18 cellular contexts compared by ENCODE assay signal in genomic region chr16:29922986-29923501, GRCh38. TPM values are rescaled to one million over a fixed set of nuclear protein-coding genes. Genes with fewer than 3 reads are reported as not detected.
DNase-seq lines count a peak whose midpoint lies in the region; ATAC-seq and TF ChIP-seq lines count a peak whose summit lies in the region.
"Had no signal": no experiment of that assay in that cellular context is flagged by ENCODE, and none has a peak within 500 bp of the region (broad histone marks: within the 10 kb centered on the region; RNA-seq: fewer than 3 reads in every experiment).

No MANE protein-coding gene starts in this region.

- H3K9ac ChIP-seq in neuronal stem cell (ENCODE audit: low read depth, low read length, poor library complexity) (no peak overlapping the region), colonic mucosa (ENCODE audit: low read depth in 2 of 2, low read length in 2 of 2) (peak overlapping the region in 1 of 2 donors; percentile 12)

- CTCF ChIA-PET in activated CD8-positive, alpha-beta memory T cell treated with anti-CD3 and anti-CD28 coated beads, Interleukin-2, amount 10 ng/mL, durations not matched to agents 7 days and 5 days (lab: Charles Lee): interaction anchor here (1.1 kb wide), 1 partner anchor 59 kb away, joined by 3 read pairs; no protein-coding TSS in a partner anchor

- peaks cover 42% of the 10 kb centered on the region for H3K36me3 Mint-ChIP-seq in stimulated activated naive CD8-positive, alpha-beta T cell treated with anti-CD3 and anti-CD28 coated beads, Interleukin-15, Interleukin-2, amounts not matched to agents 100 ng/mL and 50 ng/mL, for 24 hours (ENCODE audit: low read depth)
- H3K36me3 Mint-ChIP-seq in central memory CD8-positive, alpha-beta T cell (ENCODE audit: insufficient read depth): peaks cover 20% of the 10 kb centered on the region
- peaks cover 19% of the 10 kb centered on the region for H3K36me3 Mint-ChIP-seq in activated CD8-positive, alpha-beta memory T cell treated with anti-CD3 and anti-CD28 coated beads, Interleukin-2, amount 10 ng/mL, durations not matched to agents 7 days and 5 days

- ATAC-seq in stimulated activated naive CD8-positive, alpha-beta T cell treated with anti-CD3 and anti-CD28 coated beads, Interleukin-15, amount 100 ng/mL, for 72 hours: no peak
- no peak for ATAC-seq in central memory CD8-positive, alpha-beta T cell (replicated peaks; ENCODE audit: extremely low read depth, poor library complexity, severe bottlenecking)
- no peak for ATAC-seq in activated CD8-positive, alpha-beta memory T cell treated with anti-CD3 and anti-CD28 coated beads, Interleukin-2, amount 10 ng/mL, durations not matched to agents 7 days and 5 days
- ATAC-seq: A549, Right ventricle myocardium inferior had no signal

- no peak overlapping the region for H3K18ac ChIP-seq in neuronal stem cell (ENCODE audit: low read length)

- intact Hi-C loops in colonic mucosa (cut with DNase I): no loop called here

- H3K4me2 ChIP-seq in neuronal stem cell (ENCODE audit: insufficient read depth, low read length, poor library complexity, severe bottlenecking): no peak overlapping the region
- H3K4me2 ChIP-seq: A549 had no signal

- DNase-seq in stimulated activated naive CD8-positive, alpha-beta T cell treated with anti-CD3 and anti-CD28 coated beads, Interleukin-15, amount 100 ng/mL, for 72 hours: no peak
- DNase-seq in central memory CD8-positive, alpha-beta T cell (ENCODE audit: low spot score in 2 of 2): no peak
- DNase-seq in neuronal stem cell (ENCODE audit: low spot score) (no peak), colonic mucosa (no peak), SIG-M5 (lab: John Stamatoyannopoulos, UW) (no peak)
- DNase-seq in activated CD8-positive, alpha-beta memory T cell treated with anti-CD3 and anti-CD28 coated beads, Interleukin-2, amount 10 ng/mL, durations not matched to agents 7 days and 5 days: no peak
- DNase-seq: BE2C, DMS153, GOT3, MM.1S, NCI-H1048, NCI-H1417 treated with DMSO at 0.1 percent for 48 hours, NCI-H187, NCI-H446 treated with DMSO at 0.1 percent for 48 hours, NCI-H526 treated with DMSO at 0.1 percent for 48 hours had no signal

- no peak overlapping the region for H3K14ac ChIP-seq in neuronal stem cell (ENCODE audit: low read length)

- no CpG with 5 or more reads among the region's 12 CpGs for WGBS in neuronal stem cell (ENCODE audit: extremely low coverage in 2 of 2, insufficient read length in 2 of 2, insufficient replicate concordance in 1 of 2), 2 donors

- H3K9me3 Mint-ChIP-seq in stimulated activated naive CD8-positive, alpha-beta T cell treated with anti-CD3 and anti-CD28 coated beads, Interleukin-15, Interleukin-2, amounts not matched to agents 100 ng/mL and 50 ng/mL, for 24 hours: no peaks in the 10 kb centered on the region
- no peaks in the 10 kb centered on the region for H3K9me3 Mint-ChIP-seq in stimulated activated naive CD8-positive, alpha-beta T cell treated with anti-CD3 and anti-CD28 coated beads, Interleukin-15, amount 100 ng/mL, for 72 hours
- H3K9me3 Mint-ChIP-seq in central memory CD8-positive, alpha-beta T cell: no peaks in the 10 kb centered on the region
- no peaks in the 10 kb centered on the region for H3K9me3 Mint-ChIP-seq in activated CD8-positive, alpha-beta memory T cell treated with anti-CD3 and anti-CD28 coated beads, Interleukin-2, amount 10 ng/mL, durations not matched to agents 7 days and 5 days (ENCODE audit: low read depth)

- no peak overlapping the region for H3K4me3 Mint-ChIP-seq in stimulated activated naive CD8-positive, alpha-beta T cell treated with anti-CD3 and anti-CD28 coated beads, Interleukin-15, Interleukin-2, amounts not matched to agents 100 ng/mL and 50 ng/mL, for 24 hours
- no peak overlapping the region for H3K4me3 Mint-ChIP-seq in stimulated activated naive CD8-positive, alpha-beta T cell treated with anti-CD3 and anti-CD28 coated beads, Interleukin-15, amount 100 ng/mL, for 72 hours
- no peak overlapping the region for H3K4me3 Mint-ChIP-seq in central memory CD8-positive, alpha-beta T cell
- H3K4me3 Mint-ChIP-seq in activated CD8-positive, alpha-beta memory T cell treated with anti-CD3 and anti-CD28 coated beads, Interleukin-2, amount 10 ng/mL, durations not matched to agents 7 days and 5 days: no peak overlapping the region

- H3K4ac ChIP-seq in neuronal stem cell (ENCODE audit: low read length): no peak overlapping the region

- TF ChIP-seq CTCF in colonic mucosa (IDR thresholded peaks at IDR 0.05): no peak

- H3K27me3 ChIP-seq in neuronal stem cell (ENCODE audit: control insufficient read depth in 3 of 3, insufficient read depth in 3 of 3, low read depth in 1 of 3, low read length in 3 of 3) (no peaks in the 10 kb centered on the region), colonic mucosa (no peaks in the 10 kb centered on the region)
- H3K27me3 ChIP-seq: BE2C had no signal

- peaks cover 26% of the 10 kb centered on the region for H3K4me1 Mint-ChIP-seq in stimulated activated naive CD8-positive, alpha-beta T cell treated with anti-CD3 and anti-CD28 coated beads, Interleukin-15, Interleukin-2, amounts not matched to agents 100 ng/mL and 50 ng/mL, for 24 hours (ENCODE audit: low read depth)
- peaks cover 67% of the 10 kb centered on the region for H3K4me1 Mint-ChIP-seq in stimulated activated naive CD8-positive, alpha-beta T cell treated with anti-CD3 and anti-CD28 coated beads, Interleukin-15, amount 100 ng/mL, for 72 hours
- H3K4me1 Mint-ChIP-seq in central memory CD8-positive, alpha-beta T cell: peaks cover 55% of the 10 kb centered on the region
- peaks cover 35% of the 10 kb centered on the region for H3K4me1 Mint-ChIP-seq in activated CD8-positive, alpha-beta memory T cell treated with anti-CD3 and anti-CD28 coated beads, Interleukin-2, amount 10 ng/mL, durations not matched to agents 7 days and 5 days

- H2BK120ac ChIP-seq in neuronal stem cell (ENCODE audit: low read depth, low read length): no peak overlapping the region

- H3K79me1 ChIP-seq in neuronal stem cell (ENCODE audit: low read depth, low read length): peaks cover 10% of the 10 kb centered on the region

- H4K8ac ChIP-seq in neuronal stem cell (ENCODE audit: low read depth, low read length): no peak overlapping the region

- no peaks in the 10 kb centered on the region for H3K9me3 ChIP-seq in neuronal stem cell (replicated peaks in 1 of 2; ENCODE audit: control insufficient read depth in 2 of 2, insufficient read depth in 1 of 2, low read depth in 1 of 2, low read length in 2 of 2)
- no peaks in the 10 kb centered on the region for H3K9me3 ChIP-seq in colonic mucosa
- H3K9me3 ChIP-seq: A549, BE2C had no signal

- no peak overlapping the region for H2AFZ ChIP-seq in neuronal stem cell (ENCODE audit: low read length)

- H2BK12ac ChIP-seq in neuronal stem cell (ENCODE audit: low read length): no peak overlapping the region

- peak overlapping the region; percentile 43 for H3K23ac ChIP-seq in neuronal stem cell (ENCODE audit: low read depth, low read length, poor library complexity)

- no peaks in the 10 kb centered on the region for H3K27me3 Mint-ChIP-seq in stimulated activated naive CD8-positive, alpha-beta T cell treated with anti-CD3 and anti-CD28 coated beads, Interleukin-15, Interleukin-2, amounts not matched to agents 100 ng/mL and 50 ng/mL, for 24 hours
- no peaks in the 10 kb centered on the region for H3K27me3 Mint-ChIP-seq in stimulated activated naive CD8-positive, alpha-beta T cell treated with anti-CD3 and anti-CD28 coated beads, Interleukin-15, amount 100 ng/mL, for 72 hours
- H3K27me3 Mint-ChIP-seq in central memory CD8-positive, alpha-beta T cell: no peaks in the 10 kb centered on the region
- no peaks in the 10 kb centered on the region for H3K27me3 Mint-ChIP-seq in activated CD8-positive, alpha-beta memory T cell treated with anti-CD3 and anti-CD28 coated beads, Interleukin-2, amount 10 ng/mL, durations not matched to agents 7 days and 5 days

- H3K27ac Mint-ChIP-seq in stimulated activated naive CD8-positive, alpha-beta T cell treated with anti-CD3 and anti-CD28 coated beads, Interleukin-15, Interleukin-2, amounts not matched to agents 100 ng/mL and 50 ng/mL, for 24 hours: peak overlapping the region; percentile 49
- no peak overlapping the region for H3K27ac Mint-ChIP-seq in stimulated activated naive CD8-positive, alpha-beta T cell treated with anti-CD3 and anti-CD28 coated beads, Interleukin-15, amount 100 ng/mL, for 72 hours
- H3K27ac Mint-ChIP-seq in central memory CD8-positive, alpha-beta T cell (ENCODE audit: low read depth): peak overlapping the region; percentile 70
- no peak overlapping the region for H3K27ac Mint-ChIP-seq in activated CD8-positive, alpha-beta memory T cell treated with anti-CD3 and anti-CD28 coated beads, Interleukin-2, amount 10 ng/mL, durations not matched to agents 7 days and 5 days

- H3K27ac ChIP-seq in neuronal stem cell (replicated peaks; ENCODE audit: low read length) (no peak overlapping the region), colonic mucosa (no peak overlapping the region)
- H3K27ac ChIP-seq: A549 had no signal

- H2BK5ac ChIP-seq in neuronal stem cell (ENCODE audit: low read length): no peak overlapping the region

- no peak overlapping the region for H4K91ac ChIP-seq in neuronal stem cell (ENCODE audit: low read depth, low read length, poor library complexity)

- H3K4me3 ChIP-seq in neuronal stem cell (ENCODE audit: low read length in 2 of 2) (no peak overlapping the region), colonic mucosa (no peak overlapping the region)
- H3K4me3 ChIP-seq: A549 had no signal

- H3K4me1 ChIP-seq in neuronal stem cell (ENCODE audit: control insufficient read depth in 2 of 2, insufficient read depth in 1 of 2, low read depth in 1 of 2, low read length in 2 of 2) (peaks cover 5 to 14% of the 10 kb centered on the region in 2 donors), colonic mucosa (peaks cover 11% of the 10 kb centered on the region)
- H3K4me1 ChIP-seq: BE2C had no signal

- no peak overlapping the region for H2AK5ac ChIP-seq in neuronal stem cell (ENCODE audit: low read depth, low read length)

- H2BK15ac ChIP-seq in neuronal stem cell (ENCODE audit: low read length): no peak overlapping the region

- H3K36me3 ChIP-seq in neuronal stem cell (replicated peaks in 1 of 2; ENCODE audit: control insufficient read depth in 2 of 2, insufficient read depth in 2 of 2, low read length in 2 of 2): peaks cover 6 to 45% of the 10 kb centered on the region in 2 donors
- no peaks in the 10 kb centered on the region for H3K36me3 ChIP-seq in colonic mucosa
- H3K36me3 ChIP-seq: BE2C had no signal

RNA-seq across cellular contexts. Expression of gene KCTD13, which starts 3.0 kb away (rescaled TPM):
- 14.0 TPM for polyA plus RNA-seq in neuronal stem cell (2013, experiment 1 of 2)
- polyA plus RNA-seq in neuronal stem cell (2013, experiment 2 of 2): 13.4 TPM
- 10 to 100 TPM; 17.7 to 28.8 TPM for total RNA-seq in colonic mucosa
- 10 to 100 TPM; 44.6 to 48.4 TPM for total RNA-seq in activated CD8-positive, alpha-beta memory T cell treated with anti-CD3 and anti-CD28 coated beads, Interleukin-2, amount 10 ng/mL, durations not matched to agents 7 days and 5 days

RNA-seq across cellular contexts. Expression of gene ASPHD1, which starts 22.8 kb away (rescaled TPM):
- polyA plus RNA-seq in neuronal stem cell (2013, experiment 1 of 2): 0.66 TPM
- 0.44 TPM for polyA plus RNA-seq in neuronal stem cell (2013, experiment 2 of 2)
- total RNA-seq in colonic mucosa: 1 to 10 TPM; 1.5 to 3.9 TPM
- total RNA-seq in activated CD8-positive, alpha-beta memory T cell treated with anti-CD3 and anti-CD28 coated beads, Interleukin-2, amount 10 ng/mL, durations not matched to agents 7 days and 5 days: under 1 TPM in 1 of 2 experiments, not detected in 1; 0.33 TPM

RNA-seq across cellular contexts. Expression of gene SEZ6L2, which starts 23.7 kb away (rescaled TPM):
- 17.7 TPM for polyA plus RNA-seq in neuronal stem cell (2013, experiment 1 of 2)
- polyA plus RNA-seq in neuronal stem cell (2013, experiment 2 of 2): 16.7 TPM
- 10 to 100 TPM; 11.2 to 12.1 TPM for total RNA-seq in colonic mucosa
- total RNA-seq in activated CD8-positive, alpha-beta memory T cell treated with anti-CD3 and anti-CD28 coated beads, Interleukin-2, amount 10 ng/mL, durations not matched to agents 7 days and 5 days: under 1 TPM in 1 of 2 experiments, not detected in 1; 0.09 TPM

RNA-seq across cellular contexts. Expression of gene TMEM219, which starts 38.8 kb away (rescaled TPM):
- 80.5 TPM for polyA plus RNA-seq in neuronal stem cell (2013, experiment 1 of 2)
- 84.2 TPM for polyA plus RNA-seq in neuronal stem cell (2013, experiment 2 of 2)
- 100 to 1,000 TPM; 149 to 174 TPM for total RNA-seq in colonic mucosa
- 10 to 100 TPM; 56.9 to 67.6 TPM for total RNA-seq in activated CD8-positive, alpha-beta memory T cell treated with anti-CD3 and anti-CD28 coated beads, Interleukin-2, amount 10 ng/mL, durations not matched to agents 7 days and 5 days

RNA-seq across cellular contexts. Expression of gene TAOK2, which starts 50.6 kb away (rescaled TPM):
- polyA plus RNA-seq in neuronal stem cell (2013, experiment 1 of 2): 19.9 TPM
- 19.4 TPM for polyA plus RNA-seq in neuronal stem cell (2013, experiment 2 of 2)
- 10 to 100 TPM; 37.4 to 62.3 TPM for total RNA-seq in colonic mucosa
- 10 to 100 TPM; 51.1 to 55.3 TPM for total RNA-seq in activated CD8-positive, alpha-beta memory T cell treated with anti-CD3 and anti-CD28 coated beads, Interleukin-2, amount 10 ng/mL, durations not matched to agents 7 days and 5 days

Comparison
In these comparisons a context has a peak if more than half of its experiments do, and no peak if none do; other contexts are left out.
1. H3K27ac Mint-ChIP-seq: peak in stimulated activated naive CD8-positive, alpha-beta T cell treated with anti-CD3 and anti-CD28 coated beads, Interleukin-15, Interleukin-2, amounts not matched to agents 100 ng/mL and 50 ng/mL, for 24 hours (single experiment) and central memory CD8-positive, alpha-beta T cell (single experiment); none in stimulated activated naive CD8-positive, alpha-beta T cell treated with anti-CD3 and anti-CD28 coated beads, Interleukin-15, amount 100 ng/mL, for 72 hours (0 of 2) and activated CD8-positive, alpha-beta memory T cell treated with anti-CD3 and anti-CD28 coated beads, Interleukin-2, amount 10 ng/mL, durations not matched to agents 7 days and 5 days (single experiment).
2. RNA of gene SEZ6L2, which starts 23.7 kb away (total RNA-seq): 11.2 to 12.1 TPM in colonic mucosa; 0.09 TPM in activated CD8-positive, alpha-beta memory T cell treated with anti-CD3 and anti-CD28 coated beads, Interleukin-2, amount 10 ng/mL, durations not matched to agents 7 days and 5 days; every median in the first group is over 10 times any median in the second.